In the genomic region with DNA sequence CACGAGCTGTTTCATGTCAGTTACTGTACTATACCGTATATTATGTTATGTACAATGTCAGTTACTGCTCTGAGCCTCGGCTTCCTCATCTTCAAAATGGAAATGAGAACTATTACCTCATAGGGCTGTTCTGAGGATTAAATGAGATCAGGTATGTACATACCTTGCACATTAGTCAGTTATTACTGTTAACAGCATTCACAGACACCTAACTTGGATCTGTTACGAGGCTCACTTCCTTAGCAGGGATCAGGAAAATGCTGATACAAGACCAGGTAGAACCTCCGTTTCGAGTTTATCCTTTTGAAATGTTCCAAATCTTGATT, we compare ENCODE assay signal across 18 cellular contexts.
DNase-seq lines count a peak whose midpoint lies in the region; ATAC-seq and TF ChIP-seq lines count a peak whose summit lies in the region.
"Had no signal": no experiment of that assay in that cellular context is flagged by ENCODE, and none has a peak within 500 bp of the region (broad histone marks: within the 10 kb centered on the region; RNA-seq: fewer than 3 reads in every experiment).

No MANE protein-coding gene starts in this region.

- H3K4me1 ChIP-seq in left lung = peaks cover 23 to 39% of the 10 kb centered on the region in 2 donors

- H3K27me3 ChIP-seq in left lung = no peaks in the 10 kb centered on the region

- no peaks in the 10 kb centered on the region for H3K9me3 Mint-ChIP-seq in natural killer cell
- H3K9me3 Mint-ChIP-seq in natural killer cell treated with Interleukin-12 subunit alpha and Interleukin-12 subunit beta and Interleukin-15 and Interleukin-18, amount 100 ng/mL, for 72 hours = no peaks in the 10 kb centered on the region
- no peaks in the 10 kb centered on the region for H3K9me3 Mint-ChIP-seq in activated B cell treated with CpG ODN at 0.5 μM for 24 hours
- no peaks in the 10 kb centered on the region for H3K9me3 Mint-ChIP-seq in activated naive CD4-positive, alpha-beta T cell treated with anti-CD3 and anti-CD28 coated beads, Interleukin-2, amount 10 ng/mL, durations not matched to agents 7 days and 5 days
- H3K9me3 Mint-ChIP-seq: activated CD4-positive, alpha-beta memory T cell treated with anti-CD3 and anti-CD28 coated beads for 36 hours; activated naive CD8-positive, alpha-beta T cell treated with anti-CD3 and anti-CD28 coated beads for 36 hours; activated T-cell treated with anti-CD3 and anti-CD28 coated beads, Interleukin-2, amount 50 U/mL, for 4 hours; CD8-positive, alpha-beta memory T cell; naive thymus-derived CD8-positive, alpha-beta T cell had no signal

- H3K36me3 ChIP-seq in left lung = no peaks in the 10 kb centered on the region

- no peak for ATAC-seq in natural killer cell
- ATAC-seq in natural killer cell treated with Interleukin-12 subunit alpha and Interleukin-12 subunit beta and Interleukin-15 and Interleukin-18, amount 100 ng/mL, for 72 hours = no peak
- no peak for ATAC-seq in activated B cell treated with CpG ODN at 0.5 μM for 24 hours (ENCODE audit: low read depth)
- peak; percentile 50 for ATAC-seq in left lung
- no peak for ATAC-seq in GM19328 (IDR thresholded peaks at IDR 0.05; ENCODE audit: unreplicated experiment)
- ATAC-seq: activated T-cell treated with anti-CD3 and anti-CD28 coated beads, Interleukin-2, amount 50 U/mL, for 4 hours; naive thymus-derived CD8-positive, alpha-beta T cell had no signal

- CTCF ChIA-PET in activated B cell treated with CpG ODN at 0.5 μM for 24 hours (lab: Charles Lee) = interaction anchor here (1.2 to 1.5 kb wide), 2 partner anchors 28 to 44 kb away, joined by 3 to 4 read pairs; no protein-coding TSS in a partner anchor
- CTCF ChIA-PET in activated naive CD4-positive, alpha-beta T cell treated with anti-CD3 and anti-CD28 coated beads, Interleukin-2, amount 10 ng/mL, durations not matched to agents 7 days and 5 days (lab: Charles Lee) = no interaction called here

- peak overlapping the region; percentile 78 to 86 for H3K27ac Mint-ChIP-seq in natural killer cell
- H3K27ac Mint-ChIP-seq in natural killer cell treated with Interleukin-12 subunit alpha and Interleukin-12 subunit beta and Interleukin-15 and Interleukin-18, amount 100 ng/mL, for 72 hours = peak overlapping the region in 1 of 2 donors; percentile 78
- H3K27ac Mint-ChIP-seq in activated B cell treated with CpG ODN at 0.5 μM for 24 hours = peak overlapping the region; percentile 91
- H3K27ac Mint-ChIP-seq in activated naive CD4-positive, alpha-beta T cell treated with anti-CD3 and anti-CD28 coated beads, Interleukin-2, amount 10 ng/mL, durations not matched to agents 7 days and 5 days = no peak overlapping the region
- H3K27ac Mint-ChIP-seq: activated CD4-positive, alpha-beta memory T cell treated with anti-CD3 and anti-CD28 coated beads for 36 hours; activated naive CD8-positive, alpha-beta T cell treated with anti-CD3 and anti-CD28 coated beads for 36 hours had no signal

- H3K4me1 Mint-ChIP-seq in natural killer cell = peaks cover 63 to 70% of the 10 kb centered on the region in 2 donors
- H3K4me1 Mint-ChIP-seq in natural killer cell treated with Interleukin-12 subunit alpha and Interleukin-12 subunit beta and Interleukin-15 and Interleukin-18, amount 100 ng/mL, for 72 hours (ENCODE audit: low read depth in 2 of 2) = peaks cover 36 to 44% of the 10 kb centered on the region in 2 donors
- peaks cover 56% of the 10 kb centered on the region for H3K4me1 Mint-ChIP-seq in activated B cell treated with CpG ODN at 0.5 μM for 24 hours
- H3K4me1 Mint-ChIP-seq in activated naive CD4-positive, alpha-beta T cell treated with anti-CD3 and anti-CD28 coated beads, Interleukin-2, amount 10 ng/mL, durations not matched to agents 7 days and 5 days = peaks cover 5% of the 10 kb centered on the region

- H3K27me3 Mint-ChIP-seq in natural killer cell (ENCODE audit: low read depth in 2 of 2) (no peaks in the 10 kb centered on the region), activated B cell treated with CpG ODN at 0.5 μM for 24 hours (no peaks in the 10 kb centered on the region)
- no peaks in the 10 kb centered on the region for H3K27me3 Mint-ChIP-seq in natural killer cell treated with Interleukin-12 subunit alpha and Interleukin-12 subunit beta and Interleukin-15 and Interleukin-18, amount 100 ng/mL, for 72 hours
- H3K27me3 Mint-ChIP-seq in activated naive CD4-positive, alpha-beta T cell treated with anti-CD3 and anti-CD28 coated beads, Interleukin-2, amount 10 ng/mL, durations not matched to agents 7 days and 5 days = no peaks in the 10 kb centered on the region
- H3K27me3 Mint-ChIP-seq: activated CD4-positive, alpha-beta memory T cell treated with anti-CD3 and anti-CD28 coated beads for 36 hours; activated naive CD8-positive, alpha-beta T cell treated with anti-CD3 and anti-CD28 coated beads for 36 hours; CD8-positive, alpha-beta memory T cell; naive thymus-derived CD8-positive, alpha-beta T cell had no signal

- H3K27ac ChIP-seq in left lung = no peak overlapping the region
- H3K27ac ChIP-seq: psoas muscle had no signal

- no peaks in the 10 kb centered on the region for H3K36me3 Mint-ChIP-seq in natural killer cell
- no peaks in the 10 kb centered on the region for H3K36me3 Mint-ChIP-seq in natural killer cell treated with Interleukin-12 subunit alpha and Interleukin-12 subunit beta and Interleukin-15 and Interleukin-18, amount 100 ng/mL, for 72 hours
- no peaks in the 10 kb centered on the region for H3K36me3 Mint-ChIP-seq in activated B cell treated with CpG ODN at 0.5 μM for 24 hours (ENCODE audit: low read depth)
- no peaks in the 10 kb centered on the region for H3K36me3 Mint-ChIP-seq in activated naive CD4-positive, alpha-beta T cell treated with anti-CD3 and anti-CD28 coated beads, Interleukin-2, amount 10 ng/mL, durations not matched to agents 7 days and 5 days
- H3K36me3 Mint-ChIP-seq: activated CD4-positive, alpha-beta memory T cell treated with anti-CD3 and anti-CD28 coated beads for 36 hours; CD8-positive, alpha-beta memory T cell; naive thymus-derived CD8-positive, alpha-beta T cell had no signal

- no peak overlapping the region for H3K4me3 ChIP-seq in left lung
- H3K4me3 ChIP-seq: psoas muscle had no signal

- intact Hi-C loops in natural killer cell (cut with micrococcal nuclease) (no loop called here), activated B cell treated with CpG ODN at 0.5 μM for 24 hours (cut with micrococcal nuclease) (loop anchor here (5.0 kb wide), 1 partner anchor 129 kb away; no protein-coding TSS in a partner anchor), left lung (cut with DNase I) (no loop called here)

- TF ChIP-seq CTCF in natural killer cell (IDR thresholded peaks at IDR 0.05) (no peak), activated B cell treated with CpG ODN at 0.5 μM for 24 hours (IDR thresholded peaks at IDR 0.05) (no peak), left lung (IDR thresholded peaks at IDR 0.05) (no peak)

- DNase-seq in natural killer cell (no peak), activated B cell treated with CpG ODN at 0.5 μM for 24 hours (no peak), left lung (no peak), C1 segment of cervical spinal cord (lab: John Stamatoyannopoulos, UW) (no peak)
- no peak for DNase-seq in natural killer cell treated with Interleukin-12 subunit alpha and Interleukin-12 subunit beta and Interleukin-15 and Interleukin-18, amount 100 ng/mL, for 72 hours (ENCODE audit: low spot score)
- no peak for DNase-seq in activated naive CD4-positive, alpha-beta T cell treated with anti-CD3 and anti-CD28 coated beads, Interleukin-2, amount 10 ng/mL, durations not matched to agents 7 days and 5 days
- no peak for DNase-seq in activated CD4-positive, alpha-beta T cell treated with anti-CD3 and anti-CD28 coated beads, Interleukin-2, amount 50 U/mL, for 1 hour
- DNase-seq: ACHN; activated CD4-positive, alpha-beta memory T cell treated with anti-CD3 and anti-CD28 coated beads for 36 hours; activated naive CD8-positive, alpha-beta T cell treated with anti-CD3 and anti-CD28 coated beads for 36 hours; activated T-cell treated with anti-CD3 and anti-CD28 coated beads, Interleukin-2, amount 50 U/mL, for 4 hours; CD8-positive, alpha-beta memory T cell; effector CD4-positive, alpha-beta T cell; naive thymus-derived CD8-positive, alpha-beta T cell; NCI-H748 treated with DMSO at 0.1 percent for 48 hours; psoas muscle; stimulated activated naive CD4-positive, alpha-beta T cell treated with Interleukin-2 at 50 U/mL for 16 hours had no signal

- H3K4me3 Mint-ChIP-seq in natural killer cell (peak overlapping the region; percentile 13), activated B cell treated with CpG ODN at 0.5 μM for 24 hours (peak overlapping the region; percentile 46)
- no peak overlapping the region for H3K4me3 Mint-ChIP-seq in natural killer cell treated with Interleukin-12 subunit alpha and Interleukin-12 subunit beta and Interleukin-15 and Interleukin-18, amount 100 ng/mL, for 72 hours
- no peak overlapping the region for H3K4me3 Mint-ChIP-seq in activated naive CD4-positive, alpha-beta T cell treated with anti-CD3 and anti-CD28 coated beads, Interleukin-2, amount 10 ng/mL, durations not matched to agents 7 days and 5 days
- H3K4me3 Mint-ChIP-seq: activated CD4-positive, alpha-beta memory T cell treated with anti-CD3 and anti-CD28 coated beads for 36 hours; activated naive CD8-positive, alpha-beta T cell treated with anti-CD3 and anti-CD28 coated beads for 36 hours; activated T-cell treated with anti-CD3 and anti-CD28 coated beads, Interleukin-2, amount 50 U/mL, for 4 hours; CD8-positive, alpha-beta memory T cell; naive thymus-derived CD8-positive, alpha-beta T cell had no signal

- POLR2A ChIA-PET in activated B cell treated with CpG ODN at 0.5 μM for 24 hours (lab: Charles Lee) = interaction anchor here (1.0 kb wide), 1 partner anchor 177 kb away, joined by 3 read pairs; no protein-coding TSS in a partner anchor

- no peaks in the 10 kb centered on the region for H3K9me3 ChIP-seq in left lung
- H3K9me3 ChIP-seq: psoas muscle had no signal

Comparison
In these comparisons a context has a peak if more than half of its experiments do, and no peak if none do; other contexts are left out.
1. H3K4me3 Mint-ChIP-seq: peak in natural killer cell (single experiment) and activated B cell treated with CpG ODN at 0.5 μM for 24 hours (single experiment); none in natural killer cell treated with Interleukin-12 subunit alpha and Interleukin-12 subunit beta and Interleukin-15 and Interleukin-18, amount 100 ng/mL, for 72 hours (single experiment) and activated naive CD4-positive, alpha-beta T cell treated with anti-CD3 and anti-CD28 coated beads, Interleukin-2, amount 10 ng/mL, durations not matched to agents 7 days and 5 days (single experiment).